10 cellular contexts compared by ENCODE assay signal in the genomic region with DNA sequence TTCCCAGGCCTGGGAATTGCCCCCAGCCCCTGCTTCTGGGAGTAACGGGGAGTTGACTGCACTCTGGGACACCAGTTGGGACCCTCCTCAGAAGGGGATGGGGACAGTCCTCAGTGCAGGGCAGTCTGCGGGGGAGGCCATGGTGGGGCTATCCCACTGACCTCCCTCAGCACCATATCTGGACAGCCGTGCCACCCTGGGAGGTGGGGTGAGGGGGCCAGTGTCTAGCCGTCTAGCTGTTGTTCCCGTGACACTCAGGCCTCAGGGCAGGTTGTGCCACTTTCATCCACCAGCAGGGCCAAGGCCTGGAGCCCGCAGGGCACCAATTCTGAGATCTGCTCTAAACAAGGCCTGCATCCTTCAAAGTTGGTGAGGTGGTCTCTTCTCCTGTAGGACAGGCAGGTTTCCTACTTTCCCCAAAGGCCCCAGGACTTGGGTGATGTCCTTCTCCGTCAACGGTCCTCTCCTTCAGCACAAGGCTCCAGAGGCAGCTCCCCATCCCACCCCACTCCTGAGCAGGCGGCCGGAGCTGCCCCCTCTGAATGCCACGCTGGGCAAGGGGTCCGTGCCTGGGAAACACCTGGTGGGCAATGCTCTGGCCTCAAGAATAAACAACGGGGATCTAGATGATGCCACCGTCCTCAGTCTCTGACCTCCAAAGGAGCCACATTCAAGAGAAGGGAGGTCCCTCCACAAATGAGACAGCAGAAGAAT. TPM values are rescaled to one million over a fixed set of nuclear protein-coding genes. Genes with fewer than 3 reads are reported as not detected.
A peak's percentile ranks its signal among the peaks of the same experiment; 100 is the strongest.
DNase-seq lines count a peak whose midpoint lies in the region; ATAC-seq, FAIRE-seq and TF ChIP-seq lines count a peak whose summit lies in the region.
"Had no signal": no experiment of that assay in that cellular context is flagged by ENCODE, and none has a peak within 500 bp of the region (broad histone marks: within the 10 kb centered on the region; RNA-seq: fewer than 3 reads in every experiment).

No MANE protein-coding gene starts in this region.

- H3K79me2 ChIP-seq in K562 (ENCODE audit: control insufficient read depth, insufficient read depth, low read length): no peaks in the 10 kb centered on the region

- ATAC-seq in K562 (no peak), mucosa of descending colon (no peak), HG02571 (IDR thresholded peaks at IDR 0.05; ENCODE audit: unreplicated experiment) (no peak)

- H3K27ac Mint-ChIP-seq in T-helper 2 cell treated with Interferon-gamma antibody and Interleukin-4, amounts not matched to agents 5 μg/mL and 100 μg/mL, for 36 hours: peak overlapping the region; percentile 56

- TF ChIP-seq CTCF in K562 (IDR thresholded peaks at IDR 0.05 in 2 of 3, conservative IDR thresholded peaks at IDR 0.05 in 1 of 3; ENCODE audit: insufficient read depth in 2 of 3, low read depth in 1 of 3, low read length in 3 of 3) (no peak), mucosa of descending colon (IDR thresholded peaks at IDR 0.05) (no peak), transverse colon (IDR thresholded peaks at IDR 0.05) (no peak)

- CTCF ChIA-PET in K562 (lab: Yijun Ruan, JAX; ENCODE audit: low intra/inter-chr PET ratio): no interaction called here

- in situ Hi-C loops in K562 (cut with MboI) (no loop called here), transverse colon (cut with MboI; ENCODE audit: low pct_ligation_motif_present in 1 of 4, low pct_unique_long_range_greater_than_20kb in 1 of 4, low sequenced_read_pairs in 3 of 4) (loop anchor here in 1 of 4 donors (10.0 kb wide), 1 partner anchor 51 kb away; no protein-coding TSS in a partner anchor)

- no peak for TF ChIP-seq RAD21 in K562 (CRISPR knock-in tag; conservative IDR thresholded peaks at IDR 0.05 in 1 of 2, IDR thresholded peaks at IDR 0.05 in 1 of 2)

- peak overlapping the region; percentile 83 for H2AFZ ChIP-seq in K562 (ENCODE audit: low read depth, low read length)

- peak overlapping the region; percentile 79 to 90 for H3K9ac ChIP-seq in K562 (ENCODE audit: insufficient read depth in 1 of 2, low read depth in 2 of 2, low read length in 2 of 2)

- no peaks in the 10 kb centered on the region for H4K20me1 ChIP-seq in K562 (replicated peaks; ENCODE audit: control insufficient read depth, insufficient read depth, low read length)

- H3K4me3 ChIP-seq in K562 (no peak overlapping the region), mucosa of descending colon (no peak overlapping the region), transverse colon (peak overlapping the region in 2 of 4 donors; percentile 42 to 46)

- H3K27ac ChIP-seq in K562 (ENCODE audit: extremely low read depth, low read depth, low read length) (peak overlapping the region; percentile 85), transverse colon (peak overlapping the region; percentile 96 to 100 (median 98))

- H3K9me3 Mint-ChIP-seq in T-helper 2 cell treated with Interferon-gamma antibody and Interleukin-4, amounts not matched to agents 5 μg/mL and 100 μg/mL, for 36 hours: peaks cover 4% of the 10 kb centered on the region

- TF ChIP-seq POLR2A in K562 (conservative IDR thresholded peaks at IDR 0.05) (no peak), transverse colon (IDR thresholded peaks at IDR 0.05) (no peak)

- POLR2A ChIA-PET in K562 (lab: Yijun Ruan, JAX): interaction anchor here (0.8 kb wide), 1 partner anchor 76 kb away, joined by 3 read pairs; no protein-coding TSS in a partner anchor

- FAIRE-seq in K562 (lab: Jason Lieb, UNC): no peak
- FAIRE-seq: RCC 7860 had no signal

- H3K27me3 Mint-ChIP-seq in T-helper 2 cell treated with Interferon-gamma antibody and Interleukin-4, amounts not matched to agents 5 μg/mL and 100 μg/mL, for 36 hours (ENCODE audit: low read depth): no peaks in the 10 kb centered on the region

- H3K9me1 ChIP-seq in K562 (ENCODE audit: control insufficient read depth, insufficient read depth, low read length): no peaks in the 10 kb centered on the region

- TF ChIP-seq EP300 in K562 (IDR thresholded peaks at IDR 0.05; ENCODE audit: low read length) (no peak), transverse colon (IDR thresholded peaks at IDR 0.05; ENCODE audit: low read depth) (no peak)

- H3K4me3 Mint-ChIP-seq in T-helper 2 cell treated with Interferon-gamma antibody and Interleukin-4, amounts not matched to agents 5 μg/mL and 100 μg/mL, for 36 hours: no peak overlapping the region

- intact Hi-C loops in K562 (cut with micrococcal nuclease) (no loop called here), mucosa of descending colon (cut with DNase I, micrococcal nuclease) (no loop called here), transverse colon (cut with DNase I; ENCODE audit: low total_unique reads) (no loop called here)

- DNase-seq in T-helper 2 cell treated with Interferon-gamma antibody and Interleukin-4, amounts not matched to agents 5 μg/mL and 100 μg/mL, for 36 hours (ENCODE audit: low spot score): no peak
- DNase-seq in T-helper 2 cell: no peak
- no peak for DNase-seq in K562 (ENCODE audit: extremely low read depth in 1 of 4, low spot score in 3 of 4)
- DNase-seq in mucosa of descending colon: peak in 2 of 3 donors; percentile 30 to 57
- DNase-seq in transverse colon: no peak
- DNase-seq in medulla oblongata (ENCODE audit: extremely low spot score): no peak
- no peak for DNase-seq in NCI-H187 (lab: John Stamatoyannopoulos, UW)
- DNase-seq: activated gamma-delta T cell had no signal

- H3K9me3 ChIP-seq in K562 (replicated peaks; ENCODE audit: control insufficient read depth, insufficient read depth, low read depth, low read length) (no peaks in the 10 kb centered on the region), mucosa of descending colon (no peaks in the 10 kb centered on the region), transverse colon (no peaks in the 10 kb centered on the region)

- no peaks in the 10 kb centered on the region for H3K27me3 ChIP-seq in K562 (ENCODE audit: control insufficient read depth in 2 of 2, insufficient read depth in 2 of 2, low read length in 2 of 2)
- H3K27me3 ChIP-seq in transverse colon: no peaks in the 10 kb centered on the region

- H3K4me1 Mint-ChIP-seq in T-helper 2 cell treated with Interferon-gamma antibody and Interleukin-4, amounts not matched to agents 5 μg/mL and 100 μg/mL, for 36 hours (ENCODE audit: low read depth): peaks cover 18% of the 10 kb centered on the region

- no peaks in the 10 kb centered on the region for H3K36me3 ChIP-seq in K562 (ENCODE audit: control insufficient read depth, insufficient read depth, low read length)
- H3K36me3 ChIP-seq in mucosa of descending colon (ENCODE audit: low read depth): peaks cover 5% of the 10 kb centered on the region
- H3K36me3 ChIP-seq in transverse colon: no peaks in the 10 kb centered on the region

- H3K4me2 ChIP-seq in K562 (ENCODE audit: insufficient read depth, low read length): peak overlapping the region; percentile 81

- 83% methylated on average over 10 of the region's 14 CpGs for WGBS in K562 (ENCODE audit: insufficient coverage, low coverage, missing lambda C conversion rate)
- 76 to 100% methylated on average over 2 to 14 of the region's 14 CpGs for WGBS in transverse colon (ENCODE audit: low coverage in 1 of 2), 2 donors

- H3K4me1 ChIP-seq in K562 (replicated peaks in 1 of 2; ENCODE audit: control insufficient read depth in 2 of 2, insufficient read depth in 2 of 2, low read length in 2 of 2): peaks cover 25 to 55% of the 10 kb centered on the region in 2 experiments; a peak in 4 of 5 replicates
- H3K4me1 ChIP-seq in mucosa of descending colon (ENCODE audit: low read depth): peaks cover 37% of the 10 kb centered on the region
- peaks cover 21 to 67% (median 49%) of the 10 kb centered on the region in 4 donors for H3K4me1 ChIP-seq in transverse colon

- H3K36me3 Mint-ChIP-seq in T-helper 2 cell treated with Interferon-gamma antibody and Interleukin-4, amounts not matched to agents 5 μg/mL and 100 μg/mL, for 36 hours (ENCODE audit: low read depth): peaks cover 5% of the 10 kb centered on the region

- BruUV-seq in K562 (replicated peaks; lab: Mats Ljungman, UMichigan): no TSS peak

TF ChIP-seq in K562, 482 proteins besides CTCF, POLR2A, EP300 and RAD21 (continues in another document):
- TF ChIP-seq POLR2G (IDR thresholded peaks at IDR 0.05; ENCODE audit: low read depth, low read length) (0 out of 2 replicates have a peak, but pooled peaks have one; percentile 25), TAF1 (IDR thresholded peaks at IDR 0.05; ENCODE audit: control insufficient read depth, extremely low read depth, insufficient read depth, low read length, severe bottlenecking) (no peak), MCM5 (IDR thresholded peaks at IDR 0.05; ENCODE audit: low read depth) (no peak), CBFA2T3 (IDR thresholded peaks at IDR 0.05) (no peak), NFRKB (IDR thresholded peaks at IDR 0.05; ENCODE audit: low read depth) (no peak), SP2 (IDR thresholded peaks at IDR 0.05; ENCODE audit: extremely low read depth, low read depth, low read length, poor library complexity, severe bottlenecking) (no peak)

RNA-seq across cellular contexts. Expression of a gene that starts 43.0 kb away (rescaled TPM):
- total RNA-seq in K562 (2011; cell fraction: chromatin; rRNA removed; ENCODE audit: low replicate concordance): 105 and 138 TPM in 2 replicates
- total RNA-seq in K562 (2011; cell fraction: nucleolus; rRNA removed): 82.0 and 91.6 TPM in 2 replicates
- total RNA-seq in K562 (2011; cell fraction: nucleoplasm; rRNA removed): 112 and 117 TPM in 2 replicates
- total RNA-seq in K562 (2014; rRNA removed): 1,354 and 1,439 TPM in 2 replicates
- 1,578 and 1,698 TPM in 2 replicates for total RNA-seq in K562 (2014; rRNA removed; fragmentation: Illumina TruSeq; extraction: Trizol)
- total RNA-seq in K562 (2015; rRNA removed; fragmentation: Illumina TruSeq; extraction: Trizol): 1,925 and 1,943 TPM in 2 replicates
- 1,166 and 1,193 TPM in 2 replicates for total RNA-seq in K562 (2021)
- 323 and 429 TPM in 2 replicates for polyA plus RNA-seq in K562 (2011; rRNA removed)
- 269 and 283 TPM in 2 replicates for polyA plus RNA-seq in K562 (2011; cell fraction: cytosol; rRNA removed)
- polyA plus RNA-seq in K562 (2011; cell fraction: nucleus; rRNA removed): 236 and 242 TPM in 2 replicates
- 643 and 1,309 TPM in 2 replicates for polyA plus RNA-seq in K562 (2012)
- polyA plus RNA-seq in K562 (2014; fragmentation: Illumina TruSeq; extraction: Trizol): 2,277 and 2,322 TPM in 2 replicates
- polyA plus RNA-seq in K562 (2014; fragmentation: Nextera tagmentation; extraction: Ambion mirVana): 1,000 to 10,000 TPM; 1,265 to 1,905 TPM
- polyA plus RNA-seq in K562 (2014; rRNA removed): 1,557 and 1,903 TPM in 2 replicates
- 500 and 593 TPM in 2 replicates for polyA minus RNA-seq in K562 (2011; rRNA and poly(A)+ RNA removed)
- 402 and 486 TPM in 2 replicates for polyA minus RNA-seq in K562 (2011; cell fraction: cytosol; rRNA and poly(A)+ RNA removed)
- polyA minus RNA-seq in K562 (2011; cell fraction: nucleus; rRNA and poly(A)+ RNA removed): 80.0 and 144 TPM in 2 replicates
- total RNA-seq in mucosa of descending colon: 1,000 to 10,000 TPM in 1 of 3 donors, 100 to 1,000 TPM in 2; 838 to 1,158 (median 963) TPM
- total RNA-seq in transverse colon: 1,000 to 10,000 TPM in 1 of 4 donors, 100 to 1,000 TPM in 3; 478 to 1,487 (median 685) TPM

Comparison
In these comparisons a context has a peak if more than half of its experiments do, and no peak if none do; other contexts are left out.
1. DNase-seq: peak in mucosa of descending colon (2 of 3); none in T-helper 2 cell treated with Interferon-gamma antibody and Interleukin-4, amounts not matched to agents 5 μg/mL and 100 μg/mL, for 36 hours (single experiment), T-helper 2 cell (0 of 5), K562 (0 of 4), transverse colon (single experiment), medulla oblongata (single experiment) and NCI-H187 (0 of 2).